In genomic region chr6:4666886-4667513, GRCh38 we compare ENCODE assay signal across 33 cellular contexts.
"Had no signal": no experiment of that assay in that cellular context is flagged by ENCODE, and none has a peak within 500 bp of the region (broad histone marks: within the 10 kb centered on the region; RNA-seq: fewer than 3 reads in every experiment).

No MANE protein-coding gene starts in this region.

- H3K36me3 ChIP-seq: Peyer's patch had no signal

- H3K27me3 ChIP-seq: Peyer's patch had no signal

- H3K27ac ChIP-seq: Peyer's patch, VCaP had no signal

- H3K27me3 Mint-ChIP-seq: activated naive CD8-positive, alpha-beta T cell had no signal

- H3K9me3 Mint-ChIP-seq: activated B cell treated with CpG ODN at 0.5 μM for 24 hours; activated CD4-positive, alpha-beta memory T cell treated with anti-CD3 and anti-CD28 coated beads for 36 hours; activated naive CD4-positive, alpha-beta T cell treated with anti-CD3 and anti-CD28 coated beads, Interleukin-2, amount 10 ng/mL, durations not matched to agents 7 days and 5 days; activated naive CD8-positive, alpha-beta T cell treated with anti-CD3 and anti-CD28 coated beads, Interleukin-2, amount 50 U/mL, for 24 hours had no signal

- H3K4me3 ChIP-seq: K562, Peyer's patch had no signal

- H3K4me3 Mint-ChIP-seq: activated B cell treated with CpG ODN at 0.5 μM for 24 hours; activated CD4-positive, alpha-beta memory T cell treated with anti-CD3 and anti-CD28 coated beads for 36 hours; activated CD8-positive, alpha-beta memory T cell treated with anti-CD3 and anti-CD28 coated beads, Interleukin-2, amount 10 ng/mL, durations not matched to agents 7 days and 5 days; activated naive CD4-positive, alpha-beta T cell treated with anti-CD3 and anti-CD28 coated beads, Interleukin-2, amount 10 ng/mL, durations not matched to agents 7 days and 5 days; activated naive CD8-positive, alpha-beta T cell; activated naive CD8-positive, alpha-beta T cell treated with anti-CD3 and anti-CD28 coated beads, Interleukin-2, amount 50 U/mL, for 24 hours; brain had no signal

- H3K36me3 Mint-ChIP-seq: activated CD4-positive, alpha-beta memory T cell treated with anti-CD3 and anti-CD28 coated beads for 36 hours; activated CD8-positive, alpha-beta memory T cell treated with anti-CD3 and anti-CD28 coated beads, Interleukin-2, amount 10 ng/mL, durations not matched to agents 7 days and 5 days; activated naive CD4-positive, alpha-beta T cell treated with anti-CD3 and anti-CD28 coated beads, Interleukin-2, amount 10 ng/mL, durations not matched to agents 7 days and 5 days; activated naive CD8-positive, alpha-beta T cell; brain had no signal

- H3K9me3 ChIP-seq: Peyer's patch had no signal

- ATAC-seq: activated CD8-positive, alpha-beta memory T cell treated with anti-CD3 and anti-CD28 coated beads, Interleukin-2, amount 10 ng/mL, durations not matched to agents 7 days and 5 days; activated naive CD8-positive, alpha-beta T cell treated with anti-CD3 and anti-CD28 coated beads, Interleukin-2, amount 50 U/mL, for 24 hours; K562; PC-3 had no signal

- H3K27ac Mint-ChIP-seq: activated B cell treated with CpG ODN at 0.5 μM for 24 hours; activated CD4-positive, alpha-beta memory T cell treated with anti-CD3 and anti-CD28 coated beads for 36 hours; activated CD8-positive, alpha-beta memory T cell treated with anti-CD3 and anti-CD28 coated beads, Interleukin-2, amount 10 ng/mL, durations not matched to agents 7 days and 5 days; activated naive CD4-positive, alpha-beta T cell treated with anti-CD3 and anti-CD28 coated beads, Interleukin-2, amount 10 ng/mL, durations not matched to agents 7 days and 5 days; activated naive CD8-positive, alpha-beta T cell; activated naive CD8-positive, alpha-beta T cell treated with anti-CD3 and anti-CD28 coated beads, Interleukin-2, amount 50 U/mL, for 24 hours; brain had no signal

- H3K4me1 Mint-ChIP-seq: activated B cell treated with CpG ODN at 0.5 μM for 24 hours; activated CD8-positive, alpha-beta memory T cell treated with anti-CD3 and anti-CD28 coated beads, Interleukin-2, amount 10 ng/mL, durations not matched to agents 7 days and 5 days; activated naive CD4-positive, alpha-beta T cell treated with anti-CD3 and anti-CD28 coated beads, Interleukin-2, amount 10 ng/mL, durations not matched to agents 7 days and 5 days; activated naive CD8-positive, alpha-beta T cell treated with anti-CD3 and anti-CD28 coated beads, Interleukin-2, amount 50 U/mL, for 24 hours had no signal

- DNase-seq: activated B cell treated with CpG ODN at 0.5 μM for 24 hours; activated CD4-positive, alpha-beta memory T cell treated with anti-CD3 and anti-CD28 coated beads for 36 hours; activated CD4-positive, alpha-beta T cell treated with anti-CD3 and anti-CD28 coated beads for 4 hours; activated CD4-positive, alpha-beta T cell treated with anti-CD3 and anti-CD28 coated beads, Interleukin-2, amount 50 U/mL, for 1 hour; activated CD4-positive, CD25-positive, alpha-beta regulatory T cell treated with anti-CD3 and anti-CD28 coated beads, Interleukin-2, amount 50 U/mL, for 72 hours; activated CD8-positive, alpha-beta memory T cell treated with anti-CD3 and anti-CD28 coated beads for 24 hours; activated CD8-positive, alpha-beta memory T cell treated with anti-CD3 and anti-CD28 coated beads, Interleukin-2, amount 10 ng/mL, durations not matched to agents 7 days and 5 days; activated CD8-positive, alpha-beta memory T cell treated with anti-CD3 and anti-CD28 coated beads, Interleukin-2, amount 50 U/mL, for 48 hours; activated effector memory CD4-positive, alpha-beta T cell treated with Interleukin-2 at 50 U/mL for 16 hours; activated naive CD4-positive, alpha-beta T cell treated with anti-CD3 and anti-CD28 coated beads, Interleukin-2, amount 10 ng/mL, durations not matched to agents 7 days and 5 days; activated naive CD8-positive, alpha-beta T cell treated with anti-CD3 and anti-CD28 coated beads, Interleukin-2, amount 50 U/mL, for 24 hours; activated T-cell treated with anti-CD3 and anti-CD28 coated beads, Interleukin-2, amount 50 U/mL, for 48 hours; anterior cingulate cortex; NCI-H1092 treated with DMSO at 0.1 percent for 48 hours; NCI-H1417 treated with DMSO at 0.1 percent for 48 hours; NCI-H187 treated with DMSO at 0.1 percent for 48 hours; NCI-H2081; NCI-H226; NCI-H446 treated with DMSO at 0.1 percent for 48 hours; NCI-H524; NCI-H69; PC-3; Peyer's patch; RPMI8226; SHP77 treated with DMSO at 0.1 percent for 48 hours; SW 1271; T-helper 1 cell; T-helper 2 cell; T-helper 9 cell had no signal

- H3K4me1 ChIP-seq: Peyer's patch had no signal
